Comparison of ENCODE assay signal across 1 cellular context in the genomic region with DNA sequence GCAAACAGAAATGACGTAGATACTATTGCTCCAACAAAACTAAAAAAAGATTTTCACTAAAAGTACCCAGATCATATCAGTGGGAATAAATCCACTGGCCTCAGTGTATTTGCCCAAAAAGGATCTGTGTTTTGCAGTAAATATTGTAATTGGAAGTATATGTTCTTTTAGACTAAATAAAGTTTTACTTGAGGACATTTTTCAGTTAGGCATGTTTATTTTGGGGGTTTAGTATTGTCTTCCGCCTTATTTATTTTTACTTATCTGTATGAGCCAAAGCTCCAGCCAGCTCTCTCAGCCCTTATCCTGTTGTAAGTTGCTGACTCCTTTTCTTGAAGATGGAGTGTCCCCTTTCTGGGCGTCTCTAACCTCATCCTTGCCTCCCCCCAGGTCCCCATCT.
TF ChIP-seq lines count a peak whose summit lies in the region.

No MANE protein-coding gene starts in this region.

TF ChIP-seq in IMR-90, 13 proteins besides CTCF, POLR2A, EP300 and RAD21:
- TF ChIP-seq, protein P1, sequence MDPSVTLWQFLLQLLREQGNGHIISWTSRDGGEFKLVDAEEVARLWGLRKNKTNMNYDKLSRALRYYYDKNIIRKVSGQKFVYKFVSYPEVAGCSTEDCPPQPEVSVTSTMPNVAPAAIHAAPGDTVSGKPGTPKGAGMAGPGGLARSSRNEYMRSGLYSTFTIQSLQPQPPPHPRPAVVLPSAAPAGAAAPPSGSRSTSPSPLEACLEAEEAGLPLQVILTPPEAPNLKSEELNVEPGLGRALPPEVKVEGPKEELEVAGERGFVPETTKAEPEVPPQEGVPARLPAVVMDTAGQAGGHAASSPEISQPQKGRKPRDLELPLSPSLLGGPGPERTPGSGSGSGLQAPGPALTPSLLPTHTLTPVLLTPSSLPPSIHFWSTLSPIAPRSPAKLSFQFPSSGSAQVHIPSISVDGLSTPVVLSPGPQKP (IDR thresholded peaks at IDR 0.05; ENCODE audit: borderline replicate concordance, low read depth, low read length): no peak
